Comparison of ENCODE assay signal across 27 cellular contexts in genomic region chr15:91592586-91592985, GRCh38.
"Had no signal": no experiment of that assay in that cellular context is flagged by ENCODE, and none has a peak within 500 bp of the region (broad histone marks: within the 10 kb centered on the region; RNA-seq: fewer than 3 reads in every experiment).

No MANE protein-coding gene starts in this region.

- H3K9me3 ChIP-seq: body of pancreas, breast epithelium, SJCRH30 had no signal

- H3K27ac ChIP-seq: body of pancreas, breast epithelium, SJCRH30, SK-N-MC had no signal

- FAIRE-seq: RCC 7860, TTC549 had no signal

- ATAC-seq: activated CD8-positive, alpha-beta T cell treated with anti-CD3 and anti-CD28 coated beads for 36 hours; activated T-cell treated with anti-CD3 and anti-CD28 coated beads, Interleukin-2, amount 50 U/mL, for 72 hours; body of pancreas; PC-3 had no signal

- H3K4me3 ChIP-seq: body of pancreas, breast epithelium, SJCRH30, SK-N-MC had no signal

- H3K4me1 ChIP-seq: body of pancreas, breast epithelium, SJCRH30 had no signal

- DNase-seq: activated CD4-positive, alpha-beta T cell treated with anti-CD3 and anti-CD28 coated beads, Interleukin-2, amount 10 ng/mL, durations not matched to agents 24 days and 14 days; activated CD4-positive, alpha-beta T cell treated with anti-CD3 and anti-CD28 coated beads, Interleukin-2, amount 50 U/mL, for 4 hours; activated CD8-positive, alpha-beta T cell treated with anti-CD3 and anti-CD28 coated beads for 36 hours; activated effector memory CD4-positive, alpha-beta T cell treated with anti-CD3 and anti-CD28 coated beads, Interleukin-2, amount 50 U/mL, for 16 hours; activated naive CD4-positive, alpha-beta T cell; activated naive CD4-positive, alpha-beta T cell treated with anti-CD3 and anti-CD28 coated beads, Interleukin-2, amount 50 U/mL, for 16 hours; activated naive CD8-positive, alpha-beta T cell treated with anti-CD3 and anti-CD28 coated beads for 36 hours; activated T-cell treated with anti-CD3 and anti-CD28 coated beads, Interleukin-2, amount 50 U/mL, for 1 hour; activated T-cell treated with anti-CD3 and anti-CD28 coated beads, Interleukin-2, amount 50 U/mL, for 72 hours; amniotic stem cell; aorta; body of pancreas; MV-4-11; NCI-H1092; NCI-H1436 treated with DMSO at 0.1 percent for 48 hours; NCI-H1694 treated with DMSO at 0.1 percent for 48 hours; NCI-H2029; NCI-H345; NCI-H524 treated with DMSO at 0.1 percent for 48 hours; NK-92 treated with Interleukin-12 subunit alpha and Interleukin-12 subunit beta, amount 100 ng/mL, for 24 hours; PC-3; Right ventricle myocardium superior; SJCRH30 had no signal

- H3K36me3 ChIP-seq: breast epithelium, SJCRH30 had no signal

- H3K27me3 ChIP-seq: body of pancreas, SJCRH30 had no signal
